Comparison of ENCODE assay signal across 11 cellular contexts in the genomic region with DNA sequence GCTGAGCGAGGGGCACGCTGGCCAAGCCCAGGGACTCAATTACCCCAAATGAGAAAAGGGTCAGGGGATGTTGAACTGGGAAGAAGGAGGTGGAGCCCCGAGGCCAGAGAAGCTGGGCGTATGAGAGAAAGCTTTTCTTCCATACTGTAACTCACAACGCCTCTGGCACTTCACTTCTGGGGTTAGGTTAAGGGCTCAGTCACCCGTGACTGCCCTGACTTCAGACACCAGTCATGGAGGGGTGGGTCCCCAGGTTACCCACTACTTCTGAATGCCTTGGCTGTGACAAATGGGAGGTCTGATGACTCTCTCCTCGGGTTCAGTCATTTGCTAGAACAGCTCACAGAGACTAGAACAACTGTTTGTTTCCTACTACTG. TPM values are rescaled to one million over a fixed set of nuclear protein-coding genes. Genes with fewer than 3 reads are reported as not detected.
DNase-seq lines count a peak whose midpoint lies in the region; ATAC-seq lines count a peak whose summit lies in the region.
"Had no signal": no experiment of that assay in that cellular context is flagged by ENCODE, and none has a peak within 500 bp of the region (broad histone marks: within the 10 kb centered on the region; RNA-seq: fewer than 3 reads in every experiment).

No MANE protein-coding gene starts in this region.

- no peaks in the 10 kb centered on the region for H3K79me2 ChIP-seq in GM23248 (ENCODE audit: insufficient read depth)

- ATAC-seq in activated naive CD8-positive, alpha-beta T cell treated with anti-CD3 and anti-CD28 coated beads, Interleukin-2, amount 50 U/mL, for 24 hours: peak; percentile 53
- ATAC-seq in HG02852 (IDR thresholded peaks at IDR 0.05; ENCODE audit: unreplicated experiment): no peak

- DNase-seq in activated CD4-positive, alpha-beta T cell treated with anti-CD3 and anti-CD28 coated beads, Interleukin-2, amount 10 ng/mL, durations not matched to agents 24 days and 14 days: no peak
- DNase-seq in activated CD4-positive, alpha-beta T cell treated with anti-CD3 and anti-CD28 coated beads for 1 hour: no peak
- DNase-seq in GM23248 (peak; percentile 59), NCI-H1417 (lab: John Stamatoyannopoulos, UW) (no peak), SIG-M5 treated with dmso at 0.1 percent for 504 hours (lab: John Stamatoyannopoulos, UW; ENCODE audit: unreplicated experiment) (no peak)
- DNase-seq in activated naive CD8-positive, alpha-beta T cell treated with anti-CD3 and anti-CD28 coated beads, Interleukin-2, amount 50 U/mL, for 24 hours: peak; percentile 58
- DNase-seq: NCI-H69, SK-N-SH had no signal

- intact Hi-C loops in activated CD4-positive, alpha-beta T cell treated with anti-CD3 and anti-CD28 coated beads, Interleukin-2, amount 10 ng/mL, durations not matched to agents 24 days and 14 days (cut with micrococcal nuclease): loop anchor here (1.0 to 2.0 kb wide), 2 partner anchors 9 to 16 kb away; no protein-coding TSS in a partner anchor

- peak overlapping the region; percentile 65 for H2AFZ ChIP-seq in GM23248

- H3K9me3 Mint-ChIP-seq in activated CD4-positive, alpha-beta T cell treated with anti-CD3 and anti-CD28 coated beads, Interleukin-2, amount 10 ng/mL, durations not matched to agents 24 days and 14 days: no peaks in the 10 kb centered on the region
- H3K9me3 Mint-ChIP-seq in activated naive CD8-positive, alpha-beta T cell treated with anti-CD3 and anti-CD28 coated beads, Interleukin-2, amount 50 U/mL, for 24 hours: no peaks in the 10 kb centered on the region

- H3K4me1 Mint-ChIP-seq in activated CD4-positive, alpha-beta T cell treated with anti-CD3 and anti-CD28 coated beads, Interleukin-2, amount 10 ng/mL, durations not matched to agents 24 days and 14 days: peaks cover 35% of the 10 kb centered on the region
- H3K4me1 Mint-ChIP-seq in activated naive CD8-positive, alpha-beta T cell treated with anti-CD3 and anti-CD28 coated beads, Interleukin-2, amount 50 U/mL, for 24 hours: peaks cover 67% of the 10 kb centered on the region

- no peaks in the 10 kb centered on the region for H3K36me3 ChIP-seq in GM23248 (ENCODE audit: low read depth)

- H3K4me2 ChIP-seq in GM23248 (ENCODE audit: unreplicated experiment): peak overlapping the region; percentile 15
- H3K4me2 ChIP-seq: SK-N-SH had no signal

- peak overlapping the region; percentile 85 for H3K27ac Mint-ChIP-seq in activated CD4-positive, alpha-beta T cell treated with anti-CD3 and anti-CD28 coated beads, Interleukin-2, amount 10 ng/mL, durations not matched to agents 24 days and 14 days
- peak overlapping the region; percentile 90 for H3K27ac Mint-ChIP-seq in activated naive CD8-positive, alpha-beta T cell treated with anti-CD3 and anti-CD28 coated beads, Interleukin-2, amount 50 U/mL, for 24 hours

- H3K9me2 ChIP-seq in GM23248 (ENCODE audit: insufficient read depth): no peaks in the 10 kb centered on the region
- H3K9me2 ChIP-seq: SK-N-SH had no signal

- H3K27me3 Mint-ChIP-seq in activated CD4-positive, alpha-beta T cell treated with anti-CD3 and anti-CD28 coated beads, Interleukin-2, amount 10 ng/mL, durations not matched to agents 24 days and 14 days: peaks cover 6% of the 10 kb centered on the region
- H3K27me3 Mint-ChIP-seq in activated naive CD8-positive, alpha-beta T cell treated with anti-CD3 and anti-CD28 coated beads, Interleukin-2, amount 50 U/mL, for 24 hours: no peaks in the 10 kb centered on the region

- H3K36me3 Mint-ChIP-seq in activated CD4-positive, alpha-beta T cell treated with anti-CD3 and anti-CD28 coated beads, Interleukin-2, amount 10 ng/mL, durations not matched to agents 24 days and 14 days (ENCODE audit: low read depth): no peaks in the 10 kb centered on the region
- H3K36me3 Mint-ChIP-seq in activated naive CD8-positive, alpha-beta T cell treated with anti-CD3 and anti-CD28 coated beads, Interleukin-2, amount 50 U/mL, for 24 hours (ENCODE audit: low read depth): no peaks in the 10 kb centered on the region

- H3F3A ChIP-seq in GM23248 (ENCODE audit: insufficient read depth): no peaks in the 10 kb centered on the region

- H3K27ac ChIP-seq in GM23248 (no peak overlapping the region), skin epidermis (peak overlapping the region in 11 of 21 experiments; percentile 2 to 66 (median 31))

- no peak overlapping the region for H3K4me3 Mint-ChIP-seq in activated CD4-positive, alpha-beta T cell treated with anti-CD3 and anti-CD28 coated beads, Interleukin-2, amount 10 ng/mL, durations not matched to agents 24 days and 14 days
- H3K4me3 Mint-ChIP-seq in activated naive CD8-positive, alpha-beta T cell treated with anti-CD3 and anti-CD28 coated beads, Interleukin-2, amount 50 U/mL, for 24 hours: peak overlapping the region; percentile 62

- H3K4me3 ChIP-seq in GM23248 (no peak overlapping the region), skin epidermis (no peak overlapping the region)

- no peaks in the 10 kb centered on the region for H3K9me3 ChIP-seq in GM23248 (ENCODE audit: low read depth)
- H3K9me3 ChIP-seq: SK-N-SH had no signal

- in situ Hi-C loops in GM23248 (cut with MboI): no loop called here

- peaks cover 14% of the 10 kb centered on the region for H3K4me1 ChIP-seq in GM23248 (ENCODE audit: insufficient read depth)

- no peaks in the 10 kb centered on the region; the same call in 1 of the 2 replicates for H3K27me3 ChIP-seq in GM23248 (replicated peaks; ENCODE audit: insufficient read depth)

- no peaks in the 10 kb centered on the region for H4K20me1 ChIP-seq in GM23248 (ENCODE audit: insufficient read depth)

- 33 to 43% methylated on average over 7 of the region's 7 CpGs for WGBS in GM23248 (ENCODE audit: low coverage in 1 of 2, low lambda C conversion rate in 2 of 2, missing lambda C conversion rate in 2 of 2), 2 experiments

- H3K9ac ChIP-seq in GM23248: no peak overlapping the region
- H3K9ac ChIP-seq: SK-N-SH had no signal

RNA-seq across cellular contexts. Expression of gene GPR132, which starts 5.5 kb away (rescaled TPM):
- total RNA-seq in activated CD4-positive, alpha-beta T cell treated with anti-CD3 and anti-CD28 coated beads, Interleukin-2, amount 10 ng/mL, durations not matched to agents 24 days and 14 days: 25.8 and 31.5 TPM in 2 replicates
- total RNA-seq in GM23248 (2014; rRNA removed; shearing (Covaris generic)): not detected in 2 replicates
- not detected in 2 replicates for polyA plus RNA-seq in GM23248 (2016; fragmentation: Nextera tagmentation; extraction: Ambion mirVana)
- total RNA-seq: fibroblast of villous mesenchyme had no signal
- polyA plus RNA-seq: SK-N-SH had no signal

RNA-seq across cellular contexts. Expression of gene CDCA4, which starts 49.9 kb away (rescaled TPM):
- total RNA-seq in activated CD4-positive, alpha-beta T cell treated with anti-CD3 and anti-CD28 coated beads, Interleukin-2, amount 10 ng/mL, durations not matched to agents 24 days and 14 days: 64.6 and 66.3 TPM in 2 replicates
- 25.5 and 27.5 TPM in 2 replicates for total RNA-seq in GM23248 (2014; rRNA removed; shearing (Covaris generic))
- polyA plus RNA-seq in GM23248 (2016; fragmentation: Nextera tagmentation; extraction: Ambion mirVana): 24.0 and 26.8 TPM in 2 replicates

Comparison
In these comparisons a context has a peak if more than half of its experiments do, and no peak if none do; other contexts are left out.
1. DNase-seq: peak in GM23248 (single experiment) and activated naive CD8-positive, alpha-beta T cell treated with anti-CD3 and anti-CD28 coated beads, Interleukin-2, amount 50 U/mL, for 24 hours (single experiment); none in activated CD4-positive, alpha-beta T cell treated with anti-CD3 and anti-CD28 coated beads, Interleukin-2, amount 10 ng/mL, durations not matched to agents 24 days and 14 days (single experiment), activated CD4-positive, alpha-beta T cell treated with anti-CD3 and anti-CD28 coated beads for 1 hour (single experiment), NCI-H1417 (0 of 3) and SIG-M5 treated with dmso at 0.1 percent for 504 hours (single experiment).
2. RNA of gene GPR132, which starts 5.5 kb away (total RNA-seq): 25.8 to 31.5 TPM in activated CD4-positive, alpha-beta T cell treated with anti-CD3 and anti-CD28 coated beads, Interleukin-2, amount 10 ng/mL, durations not matched to agents 24 days and 14 days; not detected in GM23248; every median in the first group is over 10 times any median in the second.